In genomic region chr11:61378713-61379313, GRCh38 we compare ENCODE assay signal across 11 cellular contexts. TPM values are rescaled to one million over a fixed set of nuclear protein-coding genes. Genes with fewer than 3 reads are reported as not detected.
DNase-seq lines count a peak whose midpoint lies in the region; ATAC-seq and TF ChIP-seq lines count a peak whose summit lies in the region.
"Had no signal": no experiment of that assay in that cellular context is flagged by ENCODE, and none has a peak within 500 bp of the region (broad histone marks: within the 10 kb centered on the region; RNA-seq: fewer than 3 reads in every experiment).

No MANE protein-coding gene starts in this region.

- no peaks in the 10 kb centered on the region for H3K27me3 ChIP-seq in upper lobe of right lung

- no peak for TF ChIP-seq CTCF in upper lobe of right lung (IDR thresholded peaks at IDR 0.05)

- peaks cover 6% of the 10 kb centered on the region for H3K4me1 ChIP-seq in upper lobe of right lung

- ATAC-seq in left lobe of liver (peak; percentile 86), upper lobe of right lung (peak; percentile 79), HG03025 (IDR thresholded peaks at IDR 0.05; ENCODE audit: low FRiP score, unreplicated experiment) (no peak), HG03378 (IDR thresholded peaks at IDR 0.05; ENCODE audit: unreplicated experiment) (no peak)
- ATAC-seq: stimulated activated memory B cell treated with anti-CD40 and anti-IgM and Interleukin-4, amounts not matched to agents 10 μg/mL and 1 μg/mL and 100 μg/mL, for 72 hours had no signal

- H3K9me3 ChIP-seq in upper lobe of right lung = no peaks in the 10 kb centered on the region

- peak overlapping the region; percentile 63 for H3K27ac ChIP-seq in upper lobe of right lung

- DNase-seq in HuH-7 (ENCODE audit: low spot score) = peak; percentile 61
- peak; percentile 79 for DNase-seq in brain pericyte (ENCODE audit: low read depth, low spot score)
- no peak for DNase-seq in left lobe of liver (ENCODE audit: low spot score)
- peak; percentile 7 for DNase-seq in upper lobe of right lung
- DNase-seq in NCI-H774 (lab: John Stamatoyannopoulos, UW) = no peak
- no peak for DNase-seq in cortex of kidney (lab: John Stamatoyannopoulos, UW)
- DNase-seq: activated CD4-positive, CD25-positive, alpha-beta regulatory T cell treated with anti-CD3 and anti-CD28 coated beads, Interleukin-2, amount 50 U/mL, for 72 hours; NCI-H446 had no signal

- intact Hi-C loops in upper lobe of right lung (cut with DNase I) = no loop called here

- peaks cover 10% of the 10 kb centered on the region for H3K36me3 ChIP-seq in upper lobe of right lung

- no peak overlapping the region for H3K4me3 ChIP-seq in upper lobe of right lung

RNA-seq across cellular contexts. Expression of gene TMEM216, which starts 13.6 kb away (rescaled TPM):
- total RNA-seq in left lobe of liver = 1.7 TPM
- total RNA-seq in upper lobe of right lung = 9.3 TPM

RNA-seq across cellular contexts. Expression of gene TMEM138, which starts 16.6 kb away (rescaled TPM):
- total RNA-seq in left lobe of liver (23.7 TPM), upper lobe of right lung (46.3 TPM)

RNA-seq across cellular contexts. Expression of gene CYB561A3, which starts 17.1 kb away (rescaled TPM):
- 37.9 TPM for total RNA-seq in left lobe of liver
- total RNA-seq in upper lobe of right lung = 50.3 TPM

RNA-seq across cellular contexts. Expression of gene TKFC, which starts 45.8 kb away (rescaled TPM):
- total RNA-seq in left lobe of liver (176 TPM), upper lobe of right lung (32.1 TPM)

RNA-seq across cellular contexts. Expression of gene DDB1, which starts 45.9 kb away (rescaled TPM):
- 105 TPM for total RNA-seq in left lobe of liver
- 126 TPM for total RNA-seq in upper lobe of right lung

Comparison
In these comparisons a context has a peak if more than half of its experiments do, and no peak if none do; other contexts are left out.
1. DNase-seq: peak in HuH-7 (single experiment), brain pericyte (single experiment) and upper lobe of right lung (single experiment); none in left lobe of liver (single experiment), NCI-H774 (single experiment) and cortex of kidney (single experiment).
2. ATAC-seq: peak in left lobe of liver (single experiment) and upper lobe of right lung (single experiment); none in HG03025 (single experiment) and HG03378 (single experiment).